In the genomic region with DNA sequence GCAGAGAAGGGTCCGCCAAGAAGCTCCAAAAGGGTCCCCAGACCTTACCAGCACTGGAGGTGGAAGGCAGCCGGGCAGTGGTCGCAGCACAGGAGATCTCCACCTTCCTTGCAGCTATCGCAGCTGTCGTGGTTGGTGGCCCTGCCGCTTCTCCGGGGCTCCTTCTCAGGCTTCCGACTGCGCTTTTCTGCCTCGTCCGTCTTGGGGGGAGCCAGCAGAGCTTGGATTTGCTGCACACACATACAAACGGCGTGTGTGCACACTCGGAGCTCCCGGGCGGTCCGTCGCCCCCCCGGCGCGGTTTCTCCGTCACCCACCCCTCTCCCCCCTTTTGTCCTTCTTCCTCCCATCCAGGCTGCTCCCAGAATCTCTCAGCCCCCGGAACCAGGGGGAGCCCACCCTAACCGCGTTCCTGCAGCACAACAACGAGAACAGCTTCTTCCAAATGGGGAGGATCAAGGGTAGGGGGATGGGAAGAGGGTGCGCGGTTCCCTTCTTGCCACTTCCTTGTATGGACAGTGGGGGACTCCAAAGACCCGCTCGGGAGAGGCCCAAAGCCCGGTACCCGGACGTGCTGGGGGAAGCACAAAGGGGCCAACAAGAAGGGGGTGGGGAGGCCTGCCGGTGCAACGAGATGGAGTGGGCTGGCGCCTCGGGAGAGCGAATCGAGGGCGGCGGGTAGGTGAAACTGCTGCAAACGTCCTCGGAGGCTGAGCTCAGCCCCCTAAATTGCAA, we compare ENCODE assay signal across 8 cellular contexts.
DNase-seq lines count a peak whose midpoint lies in the region; ATAC-seq and TF ChIP-seq lines count a peak whose summit lies in the region.

No MANE protein-coding gene starts in this region.

- H3K36me3 ChIP-seq in mucosa of rectum (ENCODE audit: control insufficient read depth in 2 of 2, insufficient read depth in 2 of 2, low read length in 2 of 2) = peaks cover 0 to 2% of the 10 kb centered on the region in 2 donors

- H3K36me3 Mint-ChIP-seq in stimulated activated naive B cell treated with anti-CD40 and anti-IgM and Interleukin-4, amounts not matched to agents 10 μg/mL and 1 μg/mL and 100 μg/mL, for 72 hours = peaks cover 27 to 40% of the 10 kb centered on the region in 2 donors

- H3K27ac Mint-ChIP-seq in stimulated activated naive B cell treated with anti-CD40 and anti-IgM and Interleukin-4, amounts not matched to agents 10 μg/mL and 1 μg/mL and 100 μg/mL, for 72 hours = peak overlapping the region; percentile 98

- H3K4me3 ChIP-seq in GM12864 (ENCODE audit: low read depth, low read length) (peak overlapping the region; percentile 88), epithelial cell of esophagus (ENCODE audit: low read length) (peak overlapping the region; percentile 86), mucosa of rectum (ENCODE audit: low read length in 2 of 2) (peak overlapping the region; percentile 93)

- no peaks in the 10 kb centered on the region for H3K27me3 ChIP-seq in mucosa of rectum (ENCODE audit: control insufficient read depth in 2 of 2, insufficient read depth in 2 of 2, low read length in 2 of 2)

- H3K9me3 ChIP-seq in mucosa of rectum (ENCODE audit: control insufficient read depth in 2 of 2, low read length in 2 of 2) = no peaks in the 10 kb centered on the region

- DNase-seq in GM12864 (ENCODE audit: low read depth) (no peak), NCI-H526 treated with DMSO at 0.1 percent for 48 hours (lab: John Stamatoyannopoulos, UW) (peak; percentile 55), epithelial cell of esophagus (ENCODE audit: low read depth) (no peak)
- peak; percentile 55 for DNase-seq in activated CD8-positive, alpha-beta memory T cell treated with anti-CD3 and anti-CD28 coated beads, Interleukin-2, amount 50 U/mL, for 4 hours
- peak; percentile 56 for DNase-seq in stimulated activated naive B cell treated with anti-CD40 and anti-IgM and Interleukin-4, amounts not matched to agents 10 μg/mL and 1 μg/mL and 100 μg/mL, for 72 hours

- peak overlapping the region; percentile 96 to 98 for H3K4me3 Mint-ChIP-seq in stimulated activated naive B cell treated with anti-CD40 and anti-IgM and Interleukin-4, amounts not matched to agents 10 μg/mL and 1 μg/mL and 100 μg/mL, for 72 hours

- peak overlapping the region; percentile 84 to 88 for H3K9ac ChIP-seq in mucosa of rectum (ENCODE audit: low read depth in 1 of 2, low read length in 2 of 2)

- H3K4me1 ChIP-seq in mucosa of rectum (ENCODE audit: control insufficient read depth in 2 of 2, insufficient read depth in 2 of 2, low read length in 2 of 2) = peaks cover 25 to 36% of the 10 kb centered on the region in 2 donors

- H3K27me3 Mint-ChIP-seq in stimulated activated naive B cell treated with anti-CD40 and anti-IgM and Interleukin-4, amounts not matched to agents 10 μg/mL and 1 μg/mL and 100 μg/mL, for 72 hours = no peaks in the 10 kb centered on the region

- peak; percentile 1 for ATAC-seq in stimulated activated naive B cell treated with anti-CD40 and anti-IgM and Interleukin-4, amounts not matched to agents 10 μg/mL and 1 μg/mL and 100 μg/mL, for 72 hours (replicated peaks)
- ATAC-seq in GM21381 (IDR thresholded peaks at IDR 0.05; ENCODE audit: unreplicated experiment) (no peak), HG03354 (IDR thresholded peaks at IDR 0.05; ENCODE audit: poor library complexity, severe bottlenecking, unreplicated experiment) (no peak)

- TF ChIP-seq CTCF in GM12864 (IDR thresholded peaks at IDR 0.05; ENCODE audit: low read depth, low read length, missing control alignments) (no peak), epithelial cell of esophagus (IDR thresholded peaks at IDR 0.05; ENCODE audit: insufficient read depth, low read depth, low read length, missing control alignments) (no peak)

- peak overlapping the region; percentile 84 to 93 for H3K27ac ChIP-seq in mucosa of rectum (ENCODE audit: low read depth in 2 of 2, low read length in 2 of 2)

- peaks cover 19 to 28% of the 10 kb centered on the region in 2 donors for H3K4me1 Mint-ChIP-seq in stimulated activated naive B cell treated with anti-CD40 and anti-IgM and Interleukin-4, amounts not matched to agents 10 μg/mL and 1 μg/mL and 100 μg/mL, for 72 hours

- H3K9me3 Mint-ChIP-seq in stimulated activated naive B cell treated with anti-CD40 and anti-IgM and Interleukin-4, amounts not matched to agents 10 μg/mL and 1 μg/mL and 100 μg/mL, for 72 hours = no peaks in the 10 kb centered on the region

Comparison
In these comparisons a context has a peak if more than half of its experiments do, and no peak if none do; other contexts are left out.
1. DNase-seq: peak in NCI-H526 treated with DMSO at 0.1 percent for 48 hours (single experiment), activated CD8-positive, alpha-beta memory T cell treated with anti-CD3 and anti-CD28 coated beads, Interleukin-2, amount 50 U/mL, for 4 hours (single experiment) and stimulated activated naive B cell treated with anti-CD40 and anti-IgM and Interleukin-4, amounts not matched to agents 10 μg/mL and 1 μg/mL and 100 μg/mL, for 72 hours (single experiment); none in GM12864 (single experiment) and epithelial cell of esophagus (single experiment).
2. ATAC-seq: peak in stimulated activated naive B cell treated with anti-CD40 and anti-IgM and Interleukin-4, amounts not matched to agents 10 μg/mL and 1 μg/mL and 100 μg/mL, for 72 hours (2 of 2); none in GM21381 (single experiment) and HG03354 (single experiment).
3. Peak in every context shown above with its lines, with median percentiles within 50 percentile points of each other: H3K4me3 ChIP-seq.